10 cellular contexts compared by ENCODE assay signal in genomic region chr10:30742471-30742870, GRCh38.
DNase-seq lines count a peak whose midpoint lies in the region; ATAC-seq and TF ChIP-seq lines count a peak whose summit lies in the region.
"Had no signal": no experiment of that assay in that cellular context is flagged by ENCODE, and none has a peak within 500 bp of the region (broad histone marks: within the 10 kb centered on the region; RNA-seq: fewer than 3 reads in every experiment).

No MANE protein-coding gene starts in this region.

- H3K79me1 ChIP-seq in mesenchymal stem cell (replicated peaks; ENCODE audit: low read length, poor library complexity, severe bottlenecking), result no peaks in the 10 kb centered on the region

- no peaks in the 10 kb centered on the region for H3K9me3 ChIP-seq in mesenchymal stem cell (ENCODE audit: control insufficient read depth, low read length)
- H3K9me3 ChIP-seq in esophagus muscularis mucosa, result no peaks in the 10 kb centered on the region
- H3K9me3 ChIP-seq: esophagus squamous epithelium had no signal

- H3K4me3 Mint-ChIP-seq in natural killer cell, result no peak overlapping the region

- no peak overlapping the region for H3K4ac ChIP-seq in mesenchymal stem cell (ENCODE audit: low read depth in 1 of 2, low read length in 2 of 2)

- no peak overlapping the region for H3K27ac Mint-ChIP-seq in natural killer cell

- peaks cover 2% of the 10 kb centered on the region for H3K4me1 ChIP-seq in mesenchymal stem cell (ENCODE audit: control insufficient read depth, insufficient read depth, low read depth, low read length)
- no peaks in the 10 kb centered on the region for H3K4me1 ChIP-seq in esophagus muscularis mucosa
- H3K4me1 ChIP-seq: esophagus squamous epithelium had no signal

- H3K4me3 ChIP-seq in mesenchymal stem cell (ENCODE audit: insufficient read depth in 1 of 2, low read depth in 1 of 2, low read length in 2 of 2) (no peak overlapping the region), esophagus muscularis mucosa (no peak overlapping the region)
- H3K4me3 ChIP-seq: esophagus squamous epithelium had no signal

- H2AK5ac ChIP-seq in mesenchymal stem cell (ENCODE audit: low read length, severe bottlenecking), result no peak overlapping the region

- H2BK12ac ChIP-seq in mesenchymal stem cell (ENCODE audit: low read length in 2 of 2), result peak overlapping the region; percentile 23 to 52

- H3K27me3 ChIP-seq in mesenchymal stem cell (ENCODE audit: control insufficient read depth in 1 of 2, insufficient read depth in 1 of 2, low read length in 2 of 2) (no peaks in the 10 kb centered on the region), esophagus muscularis mucosa (no peaks in the 10 kb centered on the region)
- H3K27me3 ChIP-seq: esophagus squamous epithelium had no signal

- TF ChIP-seq EP300 in esophagus muscularis mucosa (IDR thresholded peaks at IDR 0.05), result no peak

- intact Hi-C loops in natural killer cell (cut with micrococcal nuclease) (no loop called here), Right ventricle myocardium inferior (cut with DNase I) (no loop called here), esophagus muscularis mucosa (cut with DNase I) (no loop called here)

- DNase-seq in mesenchymal stem cell (no peak), natural killer cell (no peak), Right ventricle myocardium inferior (ENCODE audit: missing footprints) (no peak), esophagus muscularis mucosa (ENCODE audit: extremely low spot score) (no peak)
- DNase-seq: EL, esophagus squamous epithelium, NCI-H1417 had no signal

- no peak overlapping the region for H3K9ac ChIP-seq in mesenchymal stem cell (ENCODE audit: low read length)

- WGBS in mesenchymal stem cell, result 94% methylated on average over 4 of the region's 4 CpGs
- 76% methylated on average over 4 of the region's 4 CpGs for WGBS in esophagus muscularis mucosa

- no peaks in the 10 kb centered on the region for H3K9me3 Mint-ChIP-seq in natural killer cell

- ATAC-seq in GM19023 (IDR thresholded peaks at IDR 0.05; ENCODE audit: unreplicated experiment) (peak; percentile 73), GM21528 (IDR thresholded peaks at IDR 0.05; ENCODE audit: low FRiP score, unreplicated experiment) (peak; percentile 80), HG03196 (IDR thresholded peaks at IDR 0.05; ENCODE audit: unreplicated experiment) (peak; percentile 75), natural killer cell (no peak), Right ventricle myocardium inferior (no peak)

- H2BK5ac ChIP-seq in mesenchymal stem cell (ENCODE audit: low read depth, low read length, poor library complexity, severe bottlenecking), result no peak overlapping the region

- H3K23ac ChIP-seq in mesenchymal stem cell (ENCODE audit: low read length in 2 of 2), result no peak overlapping the region

- no peak overlapping the region for H4K8ac ChIP-seq in mesenchymal stem cell (ENCODE audit: low read length)

- H3K36me3 ChIP-seq in mesenchymal stem cell (ENCODE audit: control insufficient read depth in 1 of 2, insufficient read depth in 2 of 2, low read depth in 1 of 2, low read length in 2 of 2) (no peaks in the 10 kb centered on the region), esophagus muscularis mucosa (no peaks in the 10 kb centered on the region)
- H3K36me3 ChIP-seq: esophagus squamous epithelium had no signal

- H3K4me2 ChIP-seq in mesenchymal stem cell (ENCODE audit: low read length, poor library complexity, severe bottlenecking), result no peak overlapping the region

- H3K27ac ChIP-seq in mesenchymal stem cell (ENCODE audit: low read length, poor library complexity, severe bottlenecking) (no peak overlapping the region), esophagus muscularis mucosa (replicated peaks in 1 of 4) (no peak overlapping the region)
- H3K27ac ChIP-seq: esophagus squamous epithelium had no signal

- H3K36me3 Mint-ChIP-seq in natural killer cell, result no peaks in the 10 kb centered on the region

- no peak overlapping the region for H3K14ac ChIP-seq in mesenchymal stem cell (ENCODE audit: low read length in 2 of 2)

- H2BK15ac ChIP-seq in mesenchymal stem cell (ENCODE audit: low read depth, poor library complexity, severe bottlenecking), result no peak overlapping the region

- no peak for TF ChIP-seq POLR2A in esophagus muscularis mucosa (IDR thresholded peaks at IDR 0.05; ENCODE audit: low read depth)

- peak overlapping the region; percentile 28 to 67 for H3K18ac ChIP-seq in mesenchymal stem cell (ENCODE audit: low read depth in 1 of 2, low read length in 2 of 2)

- peaks cover 0 to 3% of the 10 kb centered on the region in 2 donors for H3K27me3 Mint-ChIP-seq in natural killer cell (ENCODE audit: low read depth in 2 of 2)

- no peaks in the 10 kb centered on the region for H3K4me1 Mint-ChIP-seq in natural killer cell

- peak overlapping the region; percentile 43 for H4K91ac ChIP-seq in mesenchymal stem cell (ENCODE audit: low read length)

- H2BK120ac ChIP-seq in mesenchymal stem cell (ENCODE audit: low read depth, low read length), result peak overlapping the region; percentile 1

- TF ChIP-seq CTCF in natural killer cell (IDR thresholded peaks at IDR 0.05) (no peak), esophagus muscularis mucosa (IDR thresholded peaks at IDR 0.05) (no peak)

- H2AFZ ChIP-seq in mesenchymal stem cell (ENCODE audit: low read depth, low read length), result no peak overlapping the region

Comparison
In these comparisons a context has a peak if more than half of its experiments do, and no peak if none do; other contexts are left out.
1. ATAC-seq: peak in GM19023 (single experiment), GM21528 (single experiment) and HG03196 (single experiment); none in natural killer cell (0 of 3) and Right ventricle myocardium inferior (single experiment).